24 cellular contexts compared by ENCODE assay signal in the genomic region with DNA sequence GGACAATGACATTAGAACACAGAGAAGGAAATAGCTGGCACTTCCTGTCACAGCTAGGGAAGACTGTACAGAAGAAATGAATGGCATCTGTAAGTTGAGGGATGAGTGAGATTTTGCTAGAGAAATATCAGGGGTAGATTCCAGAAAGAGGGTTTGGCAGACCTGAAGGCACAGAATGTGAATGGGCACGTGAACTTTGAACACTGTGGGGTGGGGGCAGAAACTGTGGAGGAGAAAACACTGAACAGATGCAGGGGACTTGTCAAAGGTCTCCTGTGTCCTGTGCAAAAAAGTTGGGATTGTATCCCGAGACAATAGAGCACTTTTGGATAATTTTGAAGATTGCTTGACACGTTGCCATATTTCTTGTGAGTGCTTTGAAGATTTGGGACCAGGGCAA.
DNase-seq lines count a peak whose midpoint lies in the region; ATAC-seq and TF ChIP-seq lines count a peak whose summit lies in the region.
"Had no signal": no experiment of that assay in that cellular context is flagged by ENCODE, and none has a peak within 500 bp of the region (broad histone marks: within the 10 kb centered on the region; RNA-seq: fewer than 3 reads in every experiment).

No MANE protein-coding gene starts in this region.

- H3F3A ChIP-seq in PC-9 (ENCODE audit: insufficient read depth, low read depth): peaks cover 8% of the 10 kb centered on the region

- 80% methylated on average over 3 of the region's 3 CpGs for WGBS in liver

- H3K4me2 ChIP-seq in PC-9: no peak overlapping the region
- H3K4me2 ChIP-seq: BLaER1 had no signal

- TF ChIP-seq RAD21 in liver (IDR thresholded peaks at IDR 0.05): no peak

- no peak overlapping the region for H3K9ac ChIP-seq in liver (ENCODE audit: low read depth in 1 of 2, low read length in 2 of 2)
- H3K9ac ChIP-seq: BLaER1 had no signal

- H3K27ac ChIP-seq in PC-9 (no peak overlapping the region), liver (ENCODE audit: low read depth in 1 of 2, low read length in 2 of 2) (no peak overlapping the region)
- H3K27ac ChIP-seq: BLaER1 had no signal

- H3K4me3 ChIP-seq in PC-9 (no peak overlapping the region), liver (ENCODE audit: low read depth in 1 of 3, low read length in 3 of 3) (no peak overlapping the region)
- H3K4me3 ChIP-seq: BLaER1, GM12878 had no signal

- H3K9me3 ChIP-seq in PC-9 (ENCODE audit: insufficient read depth, low read depth) (no peaks in the 10 kb centered on the region), liver (ENCODE audit: control insufficient read depth in 4 of 4, low read length in 3 of 4) (no peaks in the 10 kb centered on the region)
- H3K9me3 ChIP-seq: BE2C, BLaER1 had no signal

- CTCF ChIA-PET in PC-9 (lab: Charles Lee): interaction anchor here (0.6 kb wide), 1 partner anchor 289 kb away, joined by 3 read pairs; no protein-coding TSS in a partner anchor

- no peak overlapping the region for H3K27ac Mint-ChIP-seq in activated naive CD8-positive, alpha-beta T cell treated with anti-CD3 and anti-CD28 coated beads, Interleukin-2, amount 50 U/mL, for 24 hours
- H3K27ac Mint-ChIP-seq: CD14-positive monocyte; CD4-positive, alpha-beta memory T cell; CD4-positive, CD25-positive, alpha-beta regulatory T cell; CD8-positive, alpha-beta memory T cell had no signal

- H3K27me3 Mint-ChIP-seq in activated naive CD8-positive, alpha-beta T cell treated with anti-CD3 and anti-CD28 coated beads, Interleukin-2, amount 50 U/mL, for 24 hours: peaks cover 5% of the 10 kb centered on the region
- H3K27me3 Mint-ChIP-seq: CD4-positive, CD25-positive, alpha-beta regulatory T cell had no signal

- no peaks in the 10 kb centered on the region for H3K79me2 ChIP-seq in PC-9 (ENCODE audit: low read depth)

- H4K20me1 ChIP-seq in PC-9 (ENCODE audit: insufficient read depth): no peaks in the 10 kb centered on the region
- H4K20me1 ChIP-seq: BLaER1 had no signal

- H3K27me3 ChIP-seq in PC-9 (ENCODE audit: insufficient read depth, low read depth) (no peaks in the 10 kb centered on the region), liver (ENCODE audit: control insufficient read depth in 4 of 4, insufficient read depth in 4 of 4, low read length in 3 of 4) (no peaks in the 10 kb centered on the region)
- H3K27me3 ChIP-seq: BE2C, BLaER1 had no signal

- no peak overlapping the region for H3K4me3 Mint-ChIP-seq in activated naive CD8-positive, alpha-beta T cell treated with anti-CD3 and anti-CD28 coated beads, Interleukin-2, amount 50 U/mL, for 24 hours
- H3K4me3 Mint-ChIP-seq: CD14-positive monocyte; CD4-positive, alpha-beta memory T cell; CD4-positive, CD25-positive, alpha-beta regulatory T cell; CD8-positive, alpha-beta memory T cell had no signal

- TF ChIP-seq CTCF in PC-9 (conservative IDR thresholded peaks at IDR 0.05): no peak
- no peak for TF ChIP-seq CTCF in liver (IDR thresholded peaks at IDR 0.05; ENCODE audit: low read depth, low read length, missing input control)

- BruUV-seq in PC-9 (replicated peaks; lab: Mats Ljungman, UMichigan): no TSS peak

- no peak for DNase-seq in PC-9
- no peak for DNase-seq in left lobe of liver (ENCODE audit: low spot score)
- DNase-seq in NCI-H510A treated with DMSO at 0.1 percent for 48 hours (lab: John Stamatoyannopoulos, UW): no peak
- DNase-seq in activated naive CD8-positive, alpha-beta T cell treated with anti-CD3 and anti-CD28 coated beads, Interleukin-2, amount 50 U/mL, for 24 hours: no peak
- DNase-seq in activated naive CD4-positive, alpha-beta T cell treated with anti-CD3 and anti-CD28 coated beads, Interleukin-2, amount 50 U/mL, for 16 hours: no peak
- DNase-seq: 8988T; ACHN; BE2C; C1 segment of cervical spinal cord; CD4-positive, alpha-beta memory T cell; CD4-positive, CD25-positive, alpha-beta regulatory T cell; CD8-positive, alpha-beta memory T cell; COR-L47; DMS 273 treated with DMSO at 0.1 percent for 48 hours; DMS53; DMS79; DND-41; EL; GDM1 had no signal

- H3K9me3 Mint-ChIP-seq in activated naive CD8-positive, alpha-beta T cell treated with anti-CD3 and anti-CD28 coated beads, Interleukin-2, amount 50 U/mL, for 24 hours: no peaks in the 10 kb centered on the region
- H3K9me3 Mint-ChIP-seq: CD14-positive monocyte had no signal

- H2AFZ ChIP-seq in PC-9: 0 out of 2 replicates have a peak overlapping the region, but pooled peaks have one; percentile 3

- no peaks in the 10 kb centered on the region for H3K4me1 Mint-ChIP-seq in activated naive CD8-positive, alpha-beta T cell treated with anti-CD3 and anti-CD28 coated beads, Interleukin-2, amount 50 U/mL, for 24 hours
- H3K4me1 Mint-ChIP-seq: CD4-positive, alpha-beta memory T cell; CD8-positive, alpha-beta memory T cell had no signal

- no peaks in the 10 kb centered on the region for H3K36me3 ChIP-seq in PC-9 (ENCODE audit: low read depth)
- H3K36me3 ChIP-seq in liver (ENCODE audit: control insufficient read depth in 4 of 4, insufficient read depth in 3 of 4, low read depth in 1 of 4, low read length in 3 of 4): no peaks in the 10 kb centered on the region
- H3K36me3 ChIP-seq: BE2C, BLaER1 had no signal

- H3K36me3 Mint-ChIP-seq in activated naive CD8-positive, alpha-beta T cell treated with anti-CD3 and anti-CD28 coated beads, Interleukin-2, amount 50 U/mL, for 24 hours (ENCODE audit: low read depth): no peaks in the 10 kb centered on the region
- H3K36me3 Mint-ChIP-seq: CD14-positive monocyte; CD4-positive, alpha-beta memory T cell; CD4-positive, CD25-positive, alpha-beta regulatory T cell; CD8-positive, alpha-beta memory T cell had no signal

- intact Hi-C loops in PC-9 (cut with micrococcal nuclease; ENCODE audit: unreplicated experiment): loop anchor here (10.0 kb wide), 1 partner anchor 969 kb away; no protein-coding TSS in a partner anchor

- H3K4me1 ChIP-seq in PC-9 (replicated peaks; ENCODE audit: insufficient read depth) (peaks cover 16% of the 10 kb centered on the region), liver (ENCODE audit: control insufficient read depth in 4 of 4, insufficient read depth in 4 of 4, low read length in 3 of 4) (peaks cover 5 to 19% (median 6%) of the 10 kb centered on the region in 4 donors)
- H3K4me1 ChIP-seq: BE2C, BLaER1 had no signal

- POLR2A ChIA-PET in PC-9 (lab: Charles Lee; ENCODE audit: unreplicated experiment): no interaction called here

- no peaks in the 10 kb centered on the region; the same call in 1 of the 2 replicates for H3K9me2 ChIP-seq in PC-9 (ENCODE audit: insufficient read depth)

- ATAC-seq in left lobe of liver (peak; percentile 8), HG03565 (IDR thresholded peaks at IDR 0.05; ENCODE audit: unreplicated experiment) (no peak)
- ATAC-seq in activated naive CD8-positive, alpha-beta T cell treated with anti-CD3 and anti-CD28 coated beads, Interleukin-2, amount 50 U/mL, for 24 hours: no peak
- ATAC-seq: GM12878 had no signal

TF ChIP-seq in liver, 16 proteins besides CTCF, POLR2A, EP300 and RAD21:
- TF ChIP-seq FOXA1 (IDR thresholded peaks at IDR 0.05): no peak
- TF ChIP-seq SP1 (IDR thresholded peaks at IDR 0.05): no peak
- TF ChIP-seq, protein P1, sequence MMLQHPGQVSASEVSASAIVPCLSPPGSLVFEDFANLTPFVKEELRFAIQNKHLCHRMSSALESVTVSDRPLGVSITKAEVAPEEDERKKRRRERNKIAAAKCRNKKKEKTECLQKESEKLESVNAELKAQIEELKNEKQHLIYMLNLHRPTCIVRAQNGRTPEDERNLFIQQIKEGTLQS (IDR thresholded peaks at IDR 0.05): no peak
- TF ChIP-seq HNF4A (conservative IDR thresholded peaks at IDR 0.05): peak; percentile 29 to 48
